1 cellular context compared by ENCODE assay signal in genomic region chr17:16438173-16438556, GRCh38.
TF ChIP-seq lines count a peak whose summit lies in the region.

No MANE protein-coding gene starts in this region.

TF ChIP-seq in HEK293, 187 proteins besides CTCF, POLR2A, EP300 and RAD21 (continued from another document):
- TF ChIP-seq PATZ1 (tag by site-specific recombination; IDR thresholded peaks at IDR 0.05) (no peak), ZNF664 (tag by site-specific recombination; IDR thresholded peaks at IDR 0.05) (no peak), PRDM10 (tag by site-specific recombination; IDR thresholded peaks at IDR 0.05) (no peak), ZNF114 (tag by site-specific recombination; IDR thresholded peaks at IDR 0.05) (no peak), ZNF426 (tag by site-specific recombination; IDR thresholded peaks at IDR 0.05) (no peak), ZNF335 (tag by site-specific recombination; conservative IDR thresholded peaks at IDR 0.05) (no peak), RBAK (tag by site-specific recombination; IDR thresholded peaks at IDR 0.05) (no peak), ZNF404 (tag by site-specific recombination; IDR thresholded peaks at IDR 0.05) (no peak), ZNF600 (tag by site-specific recombination; IDR thresholded peaks at IDR 0.05) (no peak), ZNF645 (tag by site-specific recombination; IDR thresholded peaks at IDR 0.05) (no peak), ZNF596 (tag by site-specific recombination; IDR thresholded peaks at IDR 0.05) (no peak), ZNF121 (tag by site-specific recombination; IDR thresholded peaks at IDR 0.05) (no peak), ZNF501 (tag by site-specific recombination; IDR thresholded peaks at IDR 0.05) (no peak), ZNF391 (tag by site-specific recombination; IDR thresholded peaks at IDR 0.05; ENCODE audit: borderline replicate concordance, low read depth) (no peak), ZNF132 (tag by site-specific recombination; IDR thresholded peaks at IDR 0.05; ENCODE audit: borderline replicate concordance) (no peak), ZNF221 (tag by site-specific recombination; IDR thresholded peaks at IDR 0.05; ENCODE audit: borderline replicate concordance) (no peak), ELK4 (IDR thresholded peaks at IDR 0.05; ENCODE audit: borderline replicate concordance, low read depth, low read length) (no peak), ZNF521 (tag by site-specific recombination; IDR thresholded peaks at IDR 0.05) (no peak), REPIN1 (tag by site-specific recombination; IDR thresholded peaks at IDR 0.05; ENCODE audit: low read depth) (no peak), ZNF791 (tag by site-specific recombination; IDR thresholded peaks at IDR 0.05) (no peak), ZNF214 (tag by site-specific recombination; IDR thresholded peaks at IDR 0.05; ENCODE audit: borderline replicate concordance) (no peak), MZF1 (tag by site-specific recombination; IDR thresholded peaks at IDR 0.05; ENCODE audit: borderline replicate concordance) (no peak), ZNF211 (tag by site-specific recombination; IDR thresholded peaks at IDR 0.05; ENCODE audit: low read depth) (no peak), ZFHX2 (tag by site-specific recombination; conservative IDR thresholded peaks at IDR 0.05) (0 out of 2 replicates have a peak, but pooled peaks have one; percentile 11)
TF ChIP-seq in HEK293: peak in this region for 6.
